Comparison of ENCODE assay signal across 10 cellular contexts in the genomic region with DNA sequence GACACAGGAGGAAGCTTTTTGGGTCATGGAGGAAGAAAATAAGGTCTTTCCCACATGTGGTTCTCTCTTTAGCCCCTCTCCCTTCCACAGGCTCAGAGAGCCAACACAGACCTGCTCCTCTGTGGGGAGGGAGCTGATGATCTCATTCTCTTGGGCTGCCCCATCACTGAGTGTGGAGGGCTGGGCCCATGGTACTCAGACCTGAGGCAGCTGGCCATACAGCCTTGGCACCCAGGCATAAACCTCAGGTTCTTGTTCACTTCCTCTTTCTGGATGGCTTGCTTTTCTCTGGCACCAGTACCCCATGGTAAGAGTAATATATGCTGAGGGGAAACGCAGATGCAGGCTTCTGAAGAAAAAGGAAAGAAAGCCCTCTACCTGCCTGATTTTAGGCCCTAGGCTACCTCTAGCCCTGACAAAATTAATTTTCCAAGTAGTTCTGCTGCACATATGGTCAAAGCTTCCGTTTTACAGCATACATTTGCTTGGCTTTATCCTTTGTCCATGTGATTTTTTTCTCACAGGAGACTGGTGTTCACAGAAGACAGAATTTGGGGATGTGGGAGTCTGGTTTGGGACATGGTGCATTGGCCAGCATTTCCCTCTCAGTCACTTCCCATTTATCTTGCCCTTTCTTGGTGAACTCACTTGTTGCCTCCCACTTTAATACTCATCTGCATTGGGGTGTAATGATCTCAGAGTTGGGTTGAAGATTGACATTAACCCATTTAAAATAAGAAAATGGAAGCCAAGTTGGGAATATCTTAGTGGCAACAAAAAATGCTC. TPM values are rescaled to one million over a fixed set of nuclear protein-coding genes. Genes with fewer than 3 reads are reported as not detected.
DNase-seq lines count a peak whose midpoint lies in the region; ATAC-seq and TF ChIP-seq lines count a peak whose summit lies in the region.
"Had no signal": no experiment of that assay in that cellular context is flagged by ENCODE, and none has a peak within 500 bp of the region (broad histone marks: within the 10 kb centered on the region; RNA-seq: fewer than 3 reads in every experiment).

No MANE protein-coding gene starts in this region.

- H3K36me3 ChIP-seq in vagina (no peaks in the 10 kb centered on the region), BE2C (no peaks in the 10 kb centered on the region)
- H3K36me3 ChIP-seq: ovary had no signal

- no peaks in the 10 kb centered on the region for H3K27me3 ChIP-seq in vagina
- H3K27me3 ChIP-seq in BE2C, result no peaks in the 10 kb centered on the region
- H3K27me3 ChIP-seq: ovary had no signal

- no peak overlapping the region for H3K27ac ChIP-seq in vagina
- H3K27ac ChIP-seq: ovary had no signal

- TF ChIP-seq CTCF in vagina (IDR thresholded peaks at IDR 0.05) (no peak), BE2C (IDR thresholded peaks at IDR 0.05; ENCODE audit: low read depth, low read length) (no peak)

- DNase-seq in DMS53 treated with DMSO at 0.1 percent for 48 hours (lab: John Stamatoyannopoulos, UW; ENCODE audit: unreplicated experiment) (peak; percentile 24), astrocyte of the hippocampus (ENCODE audit: low read depth, low spot score) (peak; percentile 46), AG08395 (ENCODE audit: low spot score) (no peak), T1000 (lab: John Stamatoyannopoulos, UW) (no peak), vagina (ENCODE audit: extremely low spot score in 2 of 2) (no peak), BE2C (no peak)
- DNase-seq: NCI-H1694 treated with DMSO at 0.1 percent for 48 hours, ovary had no signal

- intact Hi-C loops in vagina (cut with DNase I), result no loop called here

- H3K4me3 ChIP-seq in vagina (no peak overlapping the region), BE2C (ENCODE audit: low read depth, low read length) (no peak overlapping the region)
- H3K4me3 ChIP-seq: ovary had no signal

- no peaks in the 10 kb centered on the region for H3K4me1 ChIP-seq in vagina
- H3K4me1 ChIP-seq in BE2C, result no peaks in the 10 kb centered on the region

- H3K9me3 ChIP-seq in vagina, result no peaks in the 10 kb centered on the region
- H3K9me3 ChIP-seq in BE2C, result no peaks in the 10 kb centered on the region
- H3K9me3 ChIP-seq: ovary had no signal

- ATAC-seq in GM21367 (IDR thresholded peaks at IDR 0.05; ENCODE audit: unreplicated experiment), result peak; percentile 73
- peak; percentile 91 for ATAC-seq in HG03439 (IDR thresholded peaks at IDR 0.05; ENCODE audit: unreplicated experiment)

- no peak for TF ChIP-seq POLR2A in vagina (IDR thresholded peaks at IDR 0.05)

RNA-seq across cellular contexts. Expression of a gene that starts 11.1 kb away (rescaled TPM):
- not detected for total RNA-seq in vagina
- polyA plus RNA-seq in BE2C (2012; ENCODE audit: insufficient read depth, insufficient read length, low read depth), result not detected

RNA-seq across cellular contexts. Expression of a gene that starts 49.3 kb away (rescaled TPM):
- not detected for total RNA-seq in vagina
- polyA plus RNA-seq in BE2C (2012; ENCODE audit: insufficient read depth, insufficient read length, low read depth), result not detected

Comparison
In these comparisons a context has a peak if more than half of its experiments do, and no peak if none do; other contexts are left out.
1. DNase-seq: peak in DMS53 treated with DMSO at 0.1 percent for 48 hours (single experiment) and astrocyte of the hippocampus (single experiment); none in AG08395 (single experiment), T1000 (single experiment), vagina (0 of 2) and BE2C (single experiment).